Comparison of ENCODE assay signal across 20 cellular contexts in the genomic region with DNA sequence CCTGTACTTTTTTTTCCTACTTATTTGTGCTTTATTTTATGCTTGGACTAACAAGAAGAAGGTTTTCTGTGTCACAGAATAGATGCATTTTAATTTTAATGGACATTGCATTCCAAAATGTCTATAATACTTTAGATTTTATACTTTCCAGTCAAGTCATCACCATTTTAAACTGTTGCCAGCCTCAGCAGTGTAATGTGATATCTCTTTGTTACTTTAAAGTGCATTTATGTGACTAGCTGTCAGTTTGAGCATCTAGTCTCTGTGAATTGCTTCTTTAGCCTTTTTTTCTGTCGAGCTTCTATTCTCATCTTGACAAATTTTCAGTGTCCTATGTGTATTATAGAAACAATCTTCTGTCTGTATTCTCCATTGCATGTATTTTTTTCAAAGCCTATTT.
"Had no signal": no experiment of that assay in that cellular context is flagged by ENCODE, and none has a peak within 500 bp of the region (broad histone marks: within the 10 kb centered on the region; RNA-seq: fewer than 3 reads in every experiment).

No MANE protein-coding gene starts in this region.

- FAIRE-seq: islet of Langerhans, TTC549 had no signal

- H3K27me3 ChIP-seq: adrenal gland, transverse colon had no signal

- H3K27me3 Mint-ChIP-seq: activated CD4-positive, alpha-beta memory T cell treated with anti-CD3 and anti-CD28 coated beads, Interleukin-2, amount 10 ng/mL, durations not matched to agents 7 days and 5 days; activated T-cell treated with anti-CD3 and anti-CD28 coated beads, Interleukin-2, amount 50 U/mL, for 24 hours had no signal

- DNase-seq: activated CD4-positive, alpha-beta memory T cell treated with anti-CD3 and anti-CD28 coated beads, Interleukin-2, amount 10 ng/mL, durations not matched to agents 7 days and 5 days; activated CD4-positive, alpha-beta T cell treated with anti-CD3 and anti-CD28 coated beads for 4 hours; activated naive CD4-positive, alpha-beta T cell treated with anti-CD3 and anti-CD28 coated beads, Interleukin-2, amount 50 U/mL, for 16 hours; activated T-cell treated with anti-CD3 and anti-CD28 coated beads, Interleukin-2, amount 50 U/mL, for 24 hours; adrenal gland; erythroblast; left colon; naive thymus-derived CD4-positive, alpha-beta T cell; occipital lobe; right cardiac atrium; small intestine; stimulated activated CD4-positive, alpha-beta T cell treated with anti-CD3 and anti-CD28 coated beads, Interleukin-4, amount 100 ng/mL, for 4 hours; stimulated activated CD8-positive, alpha-beta memory T cell treated with anti-CD3 and anti-CD28 coated beads, Interleukin-4, amount 100 ng/mL, for 48 hours; stimulated activated naive CD4-positive, alpha-beta T cell treated with Interleukin-2 at 50 U/mL for 16 hours; substantia nigra; transverse colon had no signal

- H3K36me3 Mint-ChIP-seq: naive thymus-derived CD4-positive, alpha-beta T cell; WTC11 had no signal

- H3K4me3 Mint-ChIP-seq: activated CD4-positive, alpha-beta memory T cell treated with anti-CD3 and anti-CD28 coated beads, Interleukin-2, amount 10 ng/mL, durations not matched to agents 7 days and 5 days; activated T-cell treated with anti-CD3 and anti-CD28 coated beads, Interleukin-2, amount 50 U/mL, for 24 hours; naive thymus-derived CD4-positive, alpha-beta T cell; WTC11 had no signal

- H3K4me1 Mint-ChIP-seq: activated CD4-positive, alpha-beta memory T cell treated with anti-CD3 and anti-CD28 coated beads, Interleukin-2, amount 10 ng/mL, durations not matched to agents 7 days and 5 days; naive thymus-derived CD4-positive, alpha-beta T cell; WTC11 had no signal

- H3K27ac Mint-ChIP-seq: activated CD4-positive, alpha-beta memory T cell treated with anti-CD3 and anti-CD28 coated beads, Interleukin-2, amount 10 ng/mL, durations not matched to agents 7 days and 5 days; activated T-cell treated with anti-CD3 and anti-CD28 coated beads, Interleukin-2, amount 50 U/mL, for 24 hours; naive thymus-derived CD4-positive, alpha-beta T cell; WTC11 had no signal

- H3K9me3 ChIP-seq: adrenal gland, prostate gland, transverse colon had no signal

- ATAC-seq: left colon; naive thymus-derived CD4-positive, alpha-beta T cell; right cardiac atrium; WTC11 had no signal

- H3K4me3 ChIP-seq: adrenal gland, prostate gland, transverse colon had no signal

- H3K36me3 ChIP-seq: adrenal gland, prostate gland, transverse colon had no signal

- H3K4me1 ChIP-seq: adrenal gland, prostate gland, transverse colon had no signal

- H3K9me3 Mint-ChIP-seq: activated CD4-positive, alpha-beta memory T cell treated with anti-CD3 and anti-CD28 coated beads, Interleukin-2, amount 10 ng/mL, durations not matched to agents 7 days and 5 days; activated T-cell treated with anti-CD3 and anti-CD28 coated beads, Interleukin-2, amount 50 U/mL, for 24 hours; naive thymus-derived CD4-positive, alpha-beta T cell; WTC11 had no signal

- H3K27ac ChIP-seq: adrenal gland, prostate gland, transverse colon had no signal
